In the genomic region with DNA sequence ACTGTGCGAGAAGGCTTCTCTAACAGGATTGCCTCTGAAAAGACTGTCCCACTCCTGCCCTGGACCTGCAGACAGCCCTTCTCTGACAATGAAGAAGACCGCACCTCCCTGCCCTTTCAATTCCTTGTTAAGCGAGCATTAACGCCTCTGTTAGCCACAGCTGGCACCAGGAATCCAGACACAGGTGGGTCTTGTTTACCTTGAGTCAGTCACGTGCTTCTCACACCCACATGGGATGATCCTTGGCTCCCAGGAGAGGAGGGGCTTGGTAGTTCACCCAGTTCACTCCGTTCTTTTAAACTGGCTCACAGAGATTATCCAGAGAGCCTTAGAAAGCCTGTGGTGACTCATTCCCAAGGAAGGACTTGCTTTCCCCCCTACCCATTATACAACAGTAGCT, we compare ENCODE assay signal across 20 cellular contexts.
DNase-seq lines count a peak whose midpoint lies in the region; ATAC-seq, FAIRE-seq and TF ChIP-seq lines count a peak whose summit lies in the region.
"Had no signal": no experiment of that assay in that cellular context is flagged by ENCODE, and none has a peak within 500 bp of the region (broad histone marks: within the 10 kb centered on the region; RNA-seq: fewer than 3 reads in every experiment).

No MANE protein-coding gene starts in this region.

- no peaks in the 10 kb centered on the region for H3K9me2 ChIP-seq in hepatocyte (replicated peaks; ENCODE audit: insufficient read depth)

- peak; percentile 35 for ATAC-seq in upper lobe of right lung
- no peak for ATAC-seq in HG02588 (IDR thresholded peaks at IDR 0.05; ENCODE audit: unreplicated experiment)

- H3K4me3 ChIP-seq in hepatocyte (no peak overlapping the region), upper lobe of right lung (no peak overlapping the region)
- H3K4me3 ChIP-seq: BLaER1 treated with 17β-estradiol and CSF1 and Interleukin-3, amounts not matched to agents 10 nM and 100 nM; GM23248 had no signal

- no peak for FAIRE-seq in D721Med (lab: Jason Lieb, UNC)
- FAIRE-seq: A204.1, endometrium had no signal

- H3K79me2 ChIP-seq in hepatocyte, result no peaks in the 10 kb centered on the region

- H3K9me3 ChIP-seq in hepatocyte (ENCODE audit: low read depth) (no peaks in the 10 kb centered on the region), upper lobe of right lung (no peaks in the 10 kb centered on the region)

- H3K27ac ChIP-seq in hepatocyte, result peak overlapping the region; percentile 68
- H3K27ac ChIP-seq in upper lobe of right lung, result no peak overlapping the region
- H3K27ac ChIP-seq: BLaER1 treated with 17β-estradiol and CSF1 and Interleukin-3, amounts not matched to agents 10 nM and 100 nM; GM23248; VCaP had no signal

- H2AFZ ChIP-seq in hepatocyte, result no peak overlapping the region
- H2AFZ ChIP-seq: GM23248 had no signal

- peak overlapping the region; percentile 22 for H3K4me2 ChIP-seq in hepatocyte
- H3K4me2 ChIP-seq: BLaER1 treated with 17β-estradiol and CSF1 and Interleukin-3, amounts not matched to agents 10 nM and 100 nM had no signal

- H3K36me3 ChIP-seq in hepatocyte (replicated peaks; ENCODE audit: insufficient read depth, low read depth), result no peaks in the 10 kb centered on the region
- H3K36me3 ChIP-seq in upper lobe of right lung, result no peaks in the 10 kb centered on the region
- H3K36me3 ChIP-seq: BLaER1 treated with 17β-estradiol and CSF1 and Interleukin-3, amounts not matched to agents 10 nM and 100 nM had no signal

- no peaks in the 10 kb centered on the region for H4K20me1 ChIP-seq in hepatocyte (ENCODE audit: insufficient read depth, poor library complexity, severe bottlenecking)
- H4K20me1 ChIP-seq: BLaER1 treated with 17β-estradiol and CSF1 and Interleukin-3, amounts not matched to agents 10 nM and 100 nM had no signal

- H3K4me1 ChIP-seq in hepatocyte (ENCODE audit: insufficient read depth) (peaks cover 21% of the 10 kb centered on the region), upper lobe of right lung (no peaks in the 10 kb centered on the region)
- H3K4me1 ChIP-seq: BLaER1 treated with 17β-estradiol and CSF1 and Interleukin-3, amounts not matched to agents 10 nM and 100 nM had no signal

- H3K27me3 ChIP-seq in hepatocyte (no peaks in the 10 kb centered on the region), upper lobe of right lung (no peaks in the 10 kb centered on the region)
- H3K27me3 ChIP-seq: BLaER1 treated with 17β-estradiol and CSF1 and Interleukin-3, amounts not matched to agents 10 nM and 100 nM had no signal

- 21% methylated on average over 6 of the region's 6 CpGs for WGBS in hepatocyte (ENCODE audit: low lambda C conversion rate, missing lambda C conversion rate)

- TF ChIP-seq CTCF in hepatocyte (IDR thresholded peaks at IDR 0.05; ENCODE audit: poor library complexity), result no peak
- no peak for TF ChIP-seq CTCF in upper lobe of right lung (IDR thresholded peaks at IDR 0.05)
- TF ChIP-seq CTCF in D721Med (IDR thresholded peaks at IDR 0.05; ENCODE audit: insufficient read depth, missing control alignments), result no peak

- DNase-seq in NCI-H510A treated with DMSO at 0.1 percent for 48 hours (lab: John Stamatoyannopoulos, UW) (peak; percentile 4), NCI-H510A (lab: John Stamatoyannopoulos, UW) (no peak), NCI-H82 treated with DMSO at 0.1 percent for 48 hours (lab: John Stamatoyannopoulos, UW; ENCODE audit: unreplicated experiment) (peak; percentile 72), hepatocyte (ENCODE audit: low spot score) (peak; percentile 73), upper lobe of right lung (no peak), SKM-1 (lab: John Stamatoyannopoulos, UW; ENCODE audit: unreplicated experiment) (no peak), D721Med (ENCODE audit: insufficient read length, low spot score) (no peak)
- DNase-seq: activated CD4-positive, alpha-beta memory T cell treated with anti-CD3 and anti-CD28 coated beads, Interleukin-2, amount 10 ng/mL, durations not matched to agents 7 days and 5 days; activated naive CD4-positive, alpha-beta T cell treated with anti-CD3 and anti-CD28 coated beads, Interleukin-2, amount 50 U/mL, for 16 hours; activated T-cell treated with anti-CD3 and anti-CD28 coated beads, Interleukin-2, amount 50 U/mL, for 24 hours; DND-41; GM23248; hypothalamus; Right ventricle myocardium superior; stimulated activated CD4-positive, alpha-beta T cell treated with anti-CD3 and anti-CD28 coated beads, Interleukin-12 subunit alpha, Interleukin-12 subunit beta, amount 100 ng/mL, for 4 hours had no signal

- intact Hi-C loops in upper lobe of right lung (cut with DNase I), result no loop called here

Comparison
In these comparisons a context has a peak if more than half of its experiments do, and no peak if none do; other contexts are left out.
1. DNase-seq: peak in NCI-H510A treated with DMSO at 0.1 percent for 48 hours (single experiment), NCI-H82 treated with DMSO at 0.1 percent for 48 hours (single experiment) and hepatocyte (single experiment); none in NCI-H510A (single experiment), upper lobe of right lung (single experiment), SKM-1 (single experiment) and D721Med (single experiment).